14 cellular contexts compared by ENCODE assay signal in the genomic region with DNA sequence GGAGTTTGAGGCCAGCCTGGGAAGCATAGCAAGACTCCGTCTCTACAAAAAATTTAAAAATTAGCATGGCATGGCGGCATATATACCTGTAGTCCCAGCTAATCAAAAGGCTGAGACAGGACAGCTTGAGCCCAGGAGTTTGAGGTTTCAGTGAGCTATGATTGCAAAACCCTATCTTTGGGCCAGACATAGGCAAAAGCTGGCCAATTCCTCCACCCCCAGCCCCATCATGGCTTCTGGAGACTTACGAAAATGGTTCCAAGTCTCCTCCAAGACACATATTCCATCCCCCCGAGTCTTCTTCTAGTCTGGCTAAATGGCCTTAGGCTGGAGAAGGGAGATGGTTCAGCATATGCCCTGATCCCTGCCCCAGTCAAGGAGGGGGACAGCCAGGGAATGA.
DNase-seq lines count a peak whose midpoint lies in the region; ATAC-seq and TF ChIP-seq lines count a peak whose summit lies in the region.
"Had no signal": no experiment of that assay in that cellular context is flagged by ENCODE, and none has a peak within 500 bp of the region (broad histone marks: within the 10 kb centered on the region; RNA-seq: fewer than 3 reads in every experiment).

No MANE protein-coding gene starts in this region.

- H3F3A ChIP-seq in GM23248 (ENCODE audit: insufficient read depth): peaks cover 48% of the 10 kb centered on the region

- DNase-seq in GM23248 (no peak), adipocyte (ENCODE audit: low read depth) (no peak), lower lobe of right lung (no peak), stomach (no peak), GOT3 (lab: John Stamatoyannopoulos, UW) (no peak), DMS153 treated with DMSO at 0.1 percent for 48 hours (lab: John Stamatoyannopoulos, UW; ENCODE audit: unreplicated experiment) (no peak)
- DNase-seq: activated CD4-positive, alpha-beta T cell treated with anti-CD3 and anti-CD28 coated beads, Interleukin-2, amount 50 U/mL, for 48 hours; activated T-cell treated with anti-CD3 and anti-CD28 coated beads, Interleukin-2, amount 50 U/mL, for 4 hours; H9; left colon; MM.1S; SW 1271 had no signal

- no peak for TF ChIP-seq POLR2A in stomach (IDR thresholded peaks at IDR 0.05)

- no peaks in the 10 kb centered on the region for H3K9me2 ChIP-seq in GM23248 (ENCODE audit: insufficient read depth)

- TF ChIP-seq CTCF in lower lobe of right lung (IDR thresholded peaks at IDR 0.05): no peak
- no peak for TF ChIP-seq CTCF in stomach (IDR thresholded peaks at IDR 0.05)

- peaks cover 80% of the 10 kb centered on the region for H3K4me1 ChIP-seq in GM23248 (ENCODE audit: insufficient read depth)
- H3K4me1 ChIP-seq in adipocyte (ENCODE audit: control insufficient read depth, insufficient read depth, low read length): peaks cover 85% of the 10 kb centered on the region
- H3K4me1 ChIP-seq in lower lobe of right lung: peaks cover 41% of the 10 kb centered on the region
- peaks cover 4 to 58% (median 27%) of the 10 kb centered on the region in 4 donors for H3K4me1 ChIP-seq in stomach

- H3K36me3 ChIP-seq in GM23248 (ENCODE audit: low read depth) (no peaks in the 10 kb centered on the region), adipocyte (ENCODE audit: control insufficient read depth, insufficient read depth, low read length, severe bottlenecking) (no peaks in the 10 kb centered on the region), lower lobe of right lung (no peaks in the 10 kb centered on the region), stomach (no peaks in the 10 kb centered on the region)

- H3K4me3 ChIP-seq in GM23248: no peak overlapping the region
- H3K4me3 ChIP-seq in adipocyte (ENCODE audit: low read length): peak overlapping the region; percentile 24
- no peak overlapping the region for H3K4me3 ChIP-seq in lower lobe of right lung
- no peak overlapping the region for H3K4me3 ChIP-seq in stomach

- intact Hi-C loops in lower lobe of right lung (cut with DNase I): no loop called here
- intact Hi-C loops in stomach (cut with DNase I; ENCODE audit: low total_unique reads): no loop called here

- peak overlapping the region; percentile 39 for H3K4me2 ChIP-seq in GM23248 (ENCODE audit: unreplicated experiment)

- no peak overlapping the region for H2AFZ ChIP-seq in GM23248
- H2AFZ ChIP-seq: parathyroid adenoma had no signal

- no peak for TF ChIP-seq EP300 in stomach (IDR thresholded peaks at IDR 0.05)

- 59 to 61% methylated on average over 4 of the region's 4 CpGs for WGBS in GM23248 (ENCODE audit: low coverage in 1 of 2, low lambda C conversion rate in 2 of 2, missing lambda C conversion rate in 2 of 2), 2 experiments
- WGBS in stomach, 5 donors: 80 to 91% (median 88%) methylated on average over 4 of the region's 4 CpGs

- H3K9me3 ChIP-seq in GM23248 (ENCODE audit: low read depth): no peaks in the 10 kb centered on the region
- H3K9me3 ChIP-seq in adipocyte (ENCODE audit: control insufficient read depth, low read length): no peaks in the 10 kb centered on the region
- no peaks in the 10 kb centered on the region for H3K9me3 ChIP-seq in lower lobe of right lung
- H3K9me3 ChIP-seq in stomach: no peaks in the 10 kb centered on the region

- H3K9ac ChIP-seq in GM23248 (peak overlapping the region; percentile 60), adipocyte (ENCODE audit: low read length) (peak overlapping the region; percentile 79)
- H3K9ac ChIP-seq: parathyroid adenoma had no signal

- in situ Hi-C loops in GM23248 (cut with MboI): no loop called here

- H4K20me1 ChIP-seq in GM23248 (ENCODE audit: insufficient read depth): no peaks in the 10 kb centered on the region

- H3K27me3 ChIP-seq in GM23248 (replicated peaks; ENCODE audit: insufficient read depth): no peaks in the 10 kb centered on the region
- H3K27me3 ChIP-seq in adipocyte (replicated peaks; ENCODE audit: control insufficient read depth, insufficient read depth, low read length): no peaks in the 10 kb centered on the region
- no peaks in the 10 kb centered on the region for H3K27me3 ChIP-seq in lower lobe of right lung (ENCODE audit: low read depth)
- no peaks in the 10 kb centered on the region for H3K27me3 ChIP-seq in stomach

- peak overlapping the region; percentile 92 for H3K27ac ChIP-seq in GM23248
- peak overlapping the region; percentile 24 for H3K27ac ChIP-seq in lower lobe of right lung
- peak overlapping the region in 3 of 5 donors; percentile 34 to 79 (median 50) for H3K27ac ChIP-seq in stomach
- H3K27ac ChIP-seq: parathyroid adenoma had no signal

- ATAC-seq in lower lobe of right lung: no peak
- no peak for ATAC-seq in GM18519 (IDR thresholded peaks at IDR 0.05; ENCODE audit: low FRiP score, unreplicated experiment)
- ATAC-seq: activated T-cell treated with anti-CD3 and anti-CD28 coated beads, Interleukin-2, amount 50 U/mL, for 4 hours; left colon had no signal

- H3K79me2 ChIP-seq in GM23248 (ENCODE audit: insufficient read depth): no peaks in the 10 kb centered on the region
- H3K79me2 ChIP-seq: parathyroid adenoma had no signal

Comparison
In these comparisons a context has a peak if more than half of its experiments do, and no peak if none do; other contexts are left out.
1. H3K27ac ChIP-seq: peak in every context shown above with its lines; median percentile 92 in GM23248; 50 in stomach; 24 in lower lobe of right lung.